In genomic region chr2:42493468-42493884, GRCh38 we compare ENCODE assay signal across 9 cellular contexts. TPM values are rescaled to one million over a fixed set of nuclear protein-coding genes. Genes with fewer than 3 reads are reported as not detected.
DNase-seq lines count a peak whose midpoint lies in the region; ATAC-seq and TF ChIP-seq lines count a peak whose summit lies in the region.
"Had no signal": no experiment of that assay in that cellular context is flagged by ENCODE, and none has a peak within 500 bp of the region (broad histone marks: within the 10 kb centered on the region; RNA-seq: fewer than 3 reads in every experiment).

No MANE protein-coding gene starts in this region.

- DNase-seq in CD14-positive monocyte (ENCODE audit: low spot score): no peak
- no peak for DNase-seq in GM23338 (ENCODE audit: low spot score)
- peak in 1 of 2 experiments; percentile 18 for DNase-seq in mesothelial cell of epicardium (ENCODE audit: low spot score in 2 of 2, unreplicated experiment in 2 of 2)
- DNase-seq in stimulated activated CD4-positive, alpha-beta T cell treated with anti-CD3 and anti-CD28 coated beads, Interleukin-4, amount 100 ng/mL, for 24 hours: no peak
- DNase-seq in superior temporal gyrus (ENCODE audit: extremely low spot score): no peak
- DNase-seq in NCI-H774 (lab: John Stamatoyannopoulos, UW): no peak

- intact Hi-C loops in CD14-positive monocyte (cut with micrococcal nuclease): no loop called here

- H3K27ac Mint-ChIP-seq in CD14-positive monocyte (no peak overlapping the region), GM23338 (no peak overlapping the region), mesothelial cell of epicardium (no peak overlapping the region)
- H3K27ac Mint-ChIP-seq in activated naive CD8-positive, alpha-beta T cell: no peak overlapping the region
- H3K27ac Mint-ChIP-seq: effector memory CD8-positive, alpha-beta T cell had no signal

- H2AFZ ChIP-seq in GM23338: peak overlapping the region; percentile 28; the same call in 1 of the 2 replicates

- peaks cover 2 to 3% of the 10 kb centered on the region in 2 donors for H3K36me3 Mint-ChIP-seq in CD14-positive monocyte
- H3K36me3 Mint-ChIP-seq in GM23338 (ENCODE audit: low read depth): peaks cover 7% of the 10 kb centered on the region; the same call in 2 of the 3 replicates
- H3K36me3 Mint-ChIP-seq in activated naive CD8-positive, alpha-beta T cell: peaks cover 4% of the 10 kb centered on the region
- no peaks in the 10 kb centered on the region for H3K36me3 Mint-ChIP-seq in mesothelial cell of epicardium

- H3K4me3 ChIP-seq in GM23338: peak overlapping the region; percentile 74

- H3K9me3 Mint-ChIP-seq in CD14-positive monocyte (peaks cover 0 to 14% (median 7%) of the 10 kb centered on the region in 7 donors), GM23338 (no peaks in the 10 kb centered on the region), mesothelial cell of epicardium (no peaks in the 10 kb centered on the region)
- H3K9me3 Mint-ChIP-seq in activated naive CD8-positive, alpha-beta T cell (ENCODE audit: low read depth): no peaks in the 10 kb centered on the region
- H3K9me3 Mint-ChIP-seq: effector memory CD8-positive, alpha-beta T cell had no signal

- peaks cover 44% of the 10 kb centered on the region for H3K4me1 ChIP-seq in GM23338 (ENCODE audit: insufficient read depth)

- H3K27me3 ChIP-seq in GM23338 (ENCODE audit: insufficient read depth): peaks cover 20% of the 10 kb centered on the region

- H3K4me3 Mint-ChIP-seq in CD14-positive monocyte: peak overlapping the region; percentile 66 to 84
- peak overlapping the region; percentile 82; the same call in 2 of the 3 replicates for H3K4me3 Mint-ChIP-seq in GM23338
- H3K4me3 Mint-ChIP-seq in activated naive CD8-positive, alpha-beta T cell: peak overlapping the region; percentile 74
- H3K4me3 Mint-ChIP-seq in mesothelial cell of epicardium: peak overlapping the region; percentile 56

- H3F3A ChIP-seq in GM23338 (replicated peaks; ENCODE audit: low read depth): peaks cover 12% of the 10 kb centered on the region

- H3K27ac ChIP-seq in GM23338 (ENCODE audit: low read depth): no peak overlapping the region

- H3K36me3 ChIP-seq in GM23338 (ENCODE audit: insufficient read depth): no peaks in the 10 kb centered on the region

- peaks cover 47% of the 10 kb centered on the region for H3K79me2 ChIP-seq in GM23338 (replicated peaks; ENCODE audit: insufficient read depth)

- peak overlapping the region; percentile 94 for H3K4me2 ChIP-seq in GM23338

- H3K27me3 Mint-ChIP-seq in CD14-positive monocyte (ENCODE audit: low read depth in 3 of 3) (peaks cover 59 to 80% (median 64%) of the 10 kb centered on the region in 3 donors), GM23338 (ENCODE audit: insufficient read depth, low read depth, poor library complexity) (peaks cover 18% of the 10 kb centered on the region), mesothelial cell of epicardium (ENCODE audit: low read depth) (peaks cover 59% of the 10 kb centered on the region)
- peaks cover 4% of the 10 kb centered on the region for H3K27me3 Mint-ChIP-seq in activated naive CD8-positive, alpha-beta T cell

- H3K9me2 ChIP-seq in GM23338 (ENCODE audit: insufficient read depth): no peaks in the 10 kb centered on the region

- peak; percentile 14 for ATAC-seq in GM23338
- no peak for ATAC-seq in HG02678 (IDR thresholded peaks at IDR 0.05; ENCODE audit: unreplicated experiment)

- TF ChIP-seq CTCF in CD14-positive monocyte (IDR thresholded peaks at IDR 0.05): no peak
- TF ChIP-seq CTCF in GM23338 (conservative IDR thresholded peaks at IDR 0.05; ENCODE audit: low read depth in 2 of 2): no peak
- TF ChIP-seq CTCF in mesothelial cell of epicardium (IDR thresholded peaks at IDR 0.05; ENCODE audit: unreplicated experiment): no peak

- peaks cover 25% of the 10 kb centered on the region for H4K20me1 ChIP-seq in GM23338 (replicated peaks; ENCODE audit: insufficient read depth)

- peaks cover 12% of the 10 kb centered on the region for H3K4me1 Mint-ChIP-seq in CD14-positive monocyte
- H3K4me1 Mint-ChIP-seq in GM23338: peaks cover 40% of the 10 kb centered on the region
- peaks cover 13% of the 10 kb centered on the region for H3K4me1 Mint-ChIP-seq in activated naive CD8-positive, alpha-beta T cell (ENCODE audit: low read depth)
- H3K4me1 Mint-ChIP-seq in mesothelial cell of epicardium: peaks cover 6% of the 10 kb centered on the region

TF ChIP-seq in GM23338, 12 proteins besides CTCF, POLR2A, EP300 and RAD21:
- no peak for TF ChIP-seq STAT1 (IDR thresholded peaks at IDR 0.05; ENCODE audit: unreplicated experiment)

RNA-seq across cellular contexts. Expression of gene KCNG3, which starts 0.3 kb away (rescaled TPM):
- polyA plus RNA-seq in CD14-positive monocyte (not detected), GM23338 (2016; fragmentation: Nextera tagmentation; extraction: Ambion mirVana) (2.2 and 2.5 TPM in 2 replicates)
- total RNA-seq in GM23338 (2014; rRNA removed; shearing (Covaris generic)): 33.8 and 36.2 TPM in 2 replicates
- total RNA-seq in mesothelial cell of epicardium: 0.09 to 0.27 TPM (median 0.18 TPM) in 3 replicates

Comparison
In these comparisons a context has a peak if more than half of its experiments do, and no peak if none do; other contexts are left out.
1. RNA of gene KCNG3, which starts 0.3 kb away (total RNA-seq): 33.8 to 36.2 TPM in GM23338; 0.09 to 0.27 TPM in mesothelial cell of epicardium; every median in the first group is over 10 times any median in the second.
2. Peak in every context shown above with its lines, with median percentiles within 50 percentile points of each other: H3K4me3 Mint-ChIP-seq.